ENCODE assay signal across 8 cellular contexts in genomic region chr22:40176921-40177737, GRCh38. TPM values are rescaled to one million over a fixed set of nuclear protein-coding genes. Genes with fewer than 3 reads are reported as not detected.
DNase-seq lines count a peak whose midpoint lies in the region; TF ChIP-seq lines count a peak whose summit lies in the region.

No MANE protein-coding gene starts in this region.

- H3K9me3 Mint-ChIP-seq in type B pancreatic cell: no peaks in the 10 kb centered on the region

- no peak overlapping the region for H2AFZ ChIP-seq in OCI-LY1 (ENCODE audit: low read length)

- DNase-seq in NCI-H510A treated with DMSO at 0.1 percent for 48 hours (lab: John Stamatoyannopoulos, UW): peak; percentile 51
- DNase-seq in NCI-H510A (lab: John Stamatoyannopoulos, UW): no peak
- DNase-seq in activated T-helper 1 cell treated with Interleukin-2 at 50 U/mL for 16 hours (ENCODE audit: low read depth): peak; percentile 52
- peak; percentile 60 for DNase-seq in fibroblast of the conjunctiva (ENCODE audit: low read depth)
- peak in 3 of 5 donors; percentile 43 to 56 (median 46) for DNase-seq in ovary
- no peak for DNase-seq in type B pancreatic cell (ENCODE audit: extremely low spot score, unreplicated experiment)
- no peak for DNase-seq in medulla oblongata (ENCODE audit: extremely low spot score)

- TF ChIP-seq EP300 in ovary (IDR thresholded peaks at IDR 0.05): no peak

- peak overlapping the region; percentile 97 for H3K4me3 Mint-ChIP-seq in type B pancreatic cell

- 6 to 9% (median 7%) methylated on average over 14 of the region's 14 CpGs for WGBS in ovary, 3 donors

- no peaks in the 10 kb centered on the region for H3K9me2 ChIP-seq in OCI-LY1 (ENCODE audit: low read depth, low read length)

- no peaks in the 10 kb centered on the region for H3K9me3 ChIP-seq in OCI-LY1 (ENCODE audit: low read length)
- H3K9me3 ChIP-seq in ovary: no peaks in the 10 kb centered on the region

- H3K27ac Mint-ChIP-seq in type B pancreatic cell: peak overlapping the region; percentile 95

- H4K20me1 ChIP-seq in OCI-LY1 (ENCODE audit: insufficient read depth, low read length): no peaks in the 10 kb centered on the region

- TF ChIP-seq CTCF in OCI-LY1 (IDR thresholded peaks at IDR 0.05; ENCODE audit: low read length) (no peak), ovary (IDR thresholded peaks at IDR 0.05) (no peak), type B pancreatic cell (conservative IDR thresholded peaks at IDR 0.05) (no peak)

- no peaks in the 10 kb centered on the region for H3F3A ChIP-seq in OCI-LY1 (ENCODE audit: insufficient read depth, low read length)

- H3K79me2 ChIP-seq in OCI-LY1 (ENCODE audit: insufficient read depth, low read length): peaks cover 41% of the 10 kb centered on the region

- H3K27ac ChIP-seq in OCI-LY1 (ENCODE audit: low read depth, low read length, poor library complexity, severe bottlenecking) (peak overlapping the region; percentile 95), ovary (peak overlapping the region in 1 of 2 donors; percentile 43)

- no peaks in the 10 kb centered on the region for H3K36me3 Mint-ChIP-seq in type B pancreatic cell

- peak overlapping the region; percentile 82 for H3K4me2 ChIP-seq in OCI-LY1 (ENCODE audit: low read length)

- no peak for TF ChIP-seq POLR2A in ovary (IDR thresholded peaks at IDR 0.05)

- H3K27me3 ChIP-seq in OCI-LY1 (ENCODE audit: insufficient read depth, low read length): no peaks in the 10 kb centered on the region
- no peaks in the 10 kb centered on the region for H3K27me3 ChIP-seq in ovary

- peak overlapping the region; percentile 74 for H3K9ac ChIP-seq in OCI-LY1 (ENCODE audit: low read length)

- intact Hi-C loops in ovary (cut with DNase I): no loop called here

- peaks cover 9% of the 10 kb centered on the region; the same call in 1 of the 2 replicates for H3K36me3 ChIP-seq in OCI-LY1 (ENCODE audit: insufficient read depth, low read length)
- H3K36me3 ChIP-seq in ovary: no peaks in the 10 kb centered on the region

- H3K4me1 ChIP-seq in OCI-LY1 (ENCODE audit: insufficient read depth, low read length, severe bottlenecking) (peaks cover 51% of the 10 kb centered on the region), ovary (ENCODE audit: insufficient read depth) (peaks cover 7% of the 10 kb centered on the region)

- H3K4me3 ChIP-seq in OCI-LY1 (ENCODE audit: low read depth, low read length, poor library complexity, severe bottlenecking) (peak overlapping the region; percentile 72), ovary (peak overlapping the region; percentile 21)

- H3K27me3 Mint-ChIP-seq in type B pancreatic cell: no peaks in the 10 kb centered on the region

- H3K4me1 Mint-ChIP-seq in type B pancreatic cell (ENCODE audit: unreplicated experiment): peaks cover 41% of the 10 kb centered on the region

RNA-seq across cellular contexts. Expression of gene TNRC6B, which starts 0.6 kb away (rescaled TPM):
- total RNA-seq in ovary (10 to 100 TPM; 34.8 to 52.1 (median 48.6) TPM), type B pancreatic cell (ENCODE audit: low replicate concordance) (48.3 and 50.7 TPM in 2 replicates)
- 10 to 100 TPM in 1 of 2 donors, 1 to 10 TPM in 1; 9.4 to 11.2 TPM for polyA plus RNA-seq in ovary

Comparison
In these comparisons a context has a peak if more than half of its experiments do, and no peak if none do; other contexts are left out.
1. DNase-seq: peak in NCI-H510A treated with DMSO at 0.1 percent for 48 hours (single experiment), activated T-helper 1 cell treated with Interleukin-2 at 50 U/mL for 16 hours (single experiment), fibroblast of the conjunctiva (single experiment) and ovary (3 of 5); none in NCI-H510A (single experiment), type B pancreatic cell (single experiment) and medulla oblongata (single experiment).